ENCODE assay signal across 1 cellular context in the genomic region with DNA sequence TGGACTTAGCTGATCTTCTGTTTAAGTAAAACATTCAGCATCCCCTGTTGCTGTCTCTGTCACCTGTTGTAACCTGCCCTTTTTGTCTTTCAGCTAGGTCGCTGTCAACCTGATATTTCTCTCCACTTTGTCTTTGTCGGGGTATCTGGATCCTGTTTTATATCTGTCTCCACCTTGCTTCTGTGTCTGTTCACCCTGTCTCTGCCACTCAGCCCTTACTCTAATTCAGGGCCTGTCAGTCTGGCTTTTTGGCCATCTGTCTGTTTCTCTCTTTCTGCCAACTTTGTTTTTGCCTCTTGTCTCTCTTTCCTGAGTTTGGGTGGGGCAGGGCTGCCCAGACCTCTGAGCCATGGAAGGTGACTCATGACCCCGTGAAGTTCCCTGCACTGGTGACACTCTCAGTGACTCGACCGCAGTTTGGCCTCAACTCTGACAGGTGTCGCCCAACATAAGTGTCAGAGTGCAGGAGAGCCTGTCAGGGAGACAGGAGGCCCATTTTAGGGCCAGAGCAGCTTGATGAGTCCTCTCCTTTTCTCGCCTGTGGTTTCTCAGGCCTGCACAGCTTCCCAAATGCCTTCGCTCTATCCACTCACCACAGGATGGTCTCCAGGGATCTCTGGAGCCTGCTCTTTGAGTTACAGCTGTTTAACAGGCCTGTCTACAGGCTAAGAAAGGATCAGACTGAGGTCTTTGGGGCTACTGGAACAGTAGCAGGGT.
A peak's percentile ranks its signal among the peaks of the same experiment; 100 is the strongest.
TF ChIP-seq lines count a peak whose summit lies in the region.

No MANE protein-coding gene starts in this region.

TF ChIP-seq in K562, 482 proteins besides CTCF, POLR2A, EP300 and RAD21 (continued from another document and continues in another):
- TF ChIP-seq, protein P1, sequence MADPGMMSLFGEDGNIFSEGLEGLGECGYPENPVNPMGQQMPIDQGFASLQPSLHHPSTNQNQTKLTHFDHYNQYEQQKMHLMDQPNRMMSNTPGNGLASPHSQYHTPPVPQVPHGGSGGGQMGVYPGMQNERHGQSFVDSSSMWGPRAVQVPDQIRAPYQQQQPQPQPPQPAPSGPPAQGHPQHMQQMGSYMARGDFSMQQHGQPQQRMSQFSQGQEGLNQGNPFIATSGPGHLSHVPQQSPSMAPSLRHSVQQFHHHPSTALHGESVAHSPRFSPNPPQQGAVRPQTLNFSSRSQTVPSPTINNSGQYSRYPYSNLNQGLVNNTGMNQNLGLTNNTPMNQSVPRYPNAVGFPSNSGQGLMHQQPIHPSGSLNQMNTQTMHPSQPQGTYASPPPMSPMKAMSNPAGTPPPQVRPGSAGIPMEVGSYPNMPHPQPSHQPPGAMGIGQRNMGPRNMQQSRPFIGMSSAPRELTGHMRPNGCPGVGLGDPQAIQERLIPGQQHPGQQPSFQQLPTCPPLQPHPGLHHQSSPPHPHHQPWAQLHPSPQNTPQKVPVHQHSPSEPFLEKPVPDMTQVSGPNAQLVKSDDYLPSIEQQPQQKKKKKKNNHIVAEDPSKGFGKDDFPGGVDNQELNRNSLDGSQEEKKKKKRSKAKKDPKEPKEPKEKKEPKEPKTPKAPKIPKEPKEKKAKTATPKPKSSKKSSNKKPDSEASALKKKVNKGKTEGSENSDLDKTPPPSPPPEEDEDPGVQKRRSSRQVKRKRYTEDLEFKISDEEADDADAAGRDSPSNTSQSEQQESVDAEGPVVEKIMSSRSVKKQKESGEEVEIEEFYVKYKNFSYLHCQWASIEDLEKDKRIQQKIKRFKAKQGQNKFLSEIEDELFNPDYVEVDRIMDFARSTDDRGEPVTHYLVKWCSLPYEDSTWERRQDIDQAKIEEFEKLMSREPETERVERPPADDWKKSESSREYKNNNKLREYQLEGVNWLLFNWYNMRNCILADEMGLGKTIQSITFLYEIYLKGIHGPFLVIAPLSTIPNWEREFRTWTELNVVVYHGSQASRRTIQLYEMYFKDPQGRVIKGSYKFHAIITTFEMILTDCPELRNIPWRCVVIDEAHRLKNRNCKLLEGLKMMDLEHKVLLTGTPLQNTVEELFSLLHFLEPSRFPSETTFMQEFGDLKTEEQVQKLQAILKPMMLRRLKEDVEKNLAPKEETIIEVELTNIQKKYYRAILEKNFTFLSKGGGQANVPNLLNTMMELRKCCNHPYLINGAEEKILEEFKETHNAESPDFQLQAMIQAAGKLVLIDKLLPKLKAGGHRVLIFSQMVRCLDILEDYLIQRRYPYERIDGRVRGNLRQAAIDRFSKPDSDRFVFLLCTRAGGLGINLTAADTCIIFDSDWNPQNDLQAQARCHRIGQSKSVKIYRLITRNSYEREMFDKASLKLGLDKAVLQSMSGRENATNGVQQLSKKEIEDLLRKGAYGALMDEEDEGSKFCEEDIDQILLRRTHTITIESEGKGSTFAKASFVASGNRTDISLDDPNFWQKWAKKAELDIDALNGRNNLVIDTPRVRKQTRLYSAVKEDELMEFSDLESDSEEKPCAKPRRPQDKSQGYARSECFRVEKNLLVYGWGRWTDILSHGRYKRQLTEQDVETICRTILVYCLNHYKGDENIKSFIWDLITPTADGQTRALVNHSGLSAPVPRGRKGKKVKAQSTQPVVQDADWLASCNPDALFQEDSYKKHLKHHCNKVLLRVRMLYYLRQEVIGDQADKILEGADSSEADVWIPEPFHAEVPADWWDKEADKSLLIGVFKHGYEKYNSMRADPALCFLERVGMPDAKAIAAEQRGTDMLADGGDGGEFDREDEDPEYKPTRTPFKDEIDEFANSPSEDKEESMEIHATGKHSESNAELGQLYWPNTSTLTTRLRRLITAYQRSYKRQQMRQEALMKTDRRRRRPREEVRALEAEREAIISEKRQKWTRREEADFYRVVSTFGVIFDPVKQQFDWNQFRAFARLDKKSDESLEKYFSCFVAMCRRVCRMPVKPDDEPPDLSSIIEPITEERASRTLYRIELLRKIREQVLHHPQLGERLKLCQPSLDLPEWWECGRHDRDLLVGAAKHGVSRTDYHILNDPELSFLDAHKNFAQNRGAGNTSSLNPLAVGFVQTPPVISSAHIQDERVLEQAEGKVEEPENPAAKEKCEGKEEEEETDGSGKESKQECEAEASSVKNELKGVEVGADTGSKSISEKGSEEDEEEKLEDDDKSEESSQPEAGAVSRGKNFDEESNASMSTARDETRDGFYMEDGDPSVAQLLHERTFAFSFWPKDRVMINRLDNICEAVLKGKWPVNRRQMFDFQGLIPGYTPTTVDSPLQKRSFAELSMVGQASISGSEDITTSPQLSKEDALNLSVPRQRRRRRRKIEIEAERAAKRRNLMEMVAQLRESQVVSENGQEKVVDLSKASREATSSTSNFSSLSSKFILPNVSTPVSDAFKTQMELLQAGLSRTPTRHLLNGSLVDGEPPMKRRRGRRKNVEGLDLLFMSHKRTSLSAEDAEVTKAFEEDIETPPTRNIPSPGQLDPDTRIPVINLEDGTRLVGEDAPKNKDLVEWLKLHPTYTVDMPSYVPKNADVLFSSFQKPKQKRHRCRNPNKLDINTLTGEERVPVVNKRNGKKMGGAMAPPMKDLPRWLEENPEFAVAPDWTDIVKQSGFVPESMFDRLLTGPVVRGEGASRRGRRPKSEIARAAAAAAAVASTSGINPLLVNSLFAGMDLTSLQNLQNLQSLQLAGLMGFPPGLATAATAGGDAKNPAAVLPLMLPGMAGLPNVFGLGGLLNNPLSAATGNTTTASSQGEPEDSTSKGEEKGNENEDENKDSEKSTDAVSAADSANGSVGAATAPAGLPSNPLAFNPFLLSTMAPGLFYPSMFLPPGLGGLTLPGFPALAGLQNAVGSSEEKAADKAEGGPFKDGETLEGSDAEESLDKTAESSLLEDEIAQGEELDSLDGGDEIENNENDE (IDR thresholded peaks at IDR 0.05; ENCODE audit: low read depth, low read length): no peak
- TF ChIP-seq MCM2 (IDR thresholded peaks at IDR 0.05; ENCODE audit: low read depth): no peak
- TF ChIP-seq, protein P2, sequence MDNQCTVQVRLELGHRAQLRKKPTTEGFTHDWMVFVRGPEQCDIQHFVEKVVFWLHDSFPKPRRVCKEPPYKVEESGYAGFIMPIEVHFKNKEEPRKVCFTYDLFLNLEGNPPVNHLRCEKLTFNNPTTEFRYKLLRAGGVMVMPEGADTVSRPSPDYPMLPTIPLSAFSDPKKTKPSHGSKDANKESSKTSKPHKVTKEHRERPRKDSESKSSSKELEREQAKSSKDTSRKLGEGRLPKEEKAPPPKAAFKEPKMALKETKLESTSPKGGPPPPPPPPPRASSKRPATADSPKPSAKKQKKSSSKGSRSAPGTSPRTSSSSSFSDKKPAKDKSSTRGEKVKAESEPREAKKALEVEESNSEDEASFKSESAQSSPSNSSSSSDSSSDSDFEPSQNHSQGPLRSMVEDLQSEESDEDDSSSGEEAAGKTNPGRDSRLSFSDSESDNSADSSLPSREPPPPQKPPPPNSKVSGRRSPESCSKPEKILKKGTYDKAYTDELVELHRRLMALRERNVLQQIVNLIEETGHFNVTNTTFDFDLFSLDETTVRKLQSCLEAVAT (IDR thresholded peaks at IDR 0.05): peak; percentile 54 to 73; a peak in 2 of 4 replicates
- no peak for TF ChIP-seq SMAD2 (IDR thresholded peaks at IDR 0.05; ENCODE audit: low read depth, low read length)
- TF ChIP-seq ZNF263 (CRISPR knock-in tag; IDR thresholded peaks at IDR 0.05; ENCODE audit: borderline replicate concordance): no peak
- TF ChIP-seq ZNF3 (CRISPR knock-in tag; IDR thresholded peaks at IDR 0.05): no peak
- TF ChIP-seq, protein P3, sequence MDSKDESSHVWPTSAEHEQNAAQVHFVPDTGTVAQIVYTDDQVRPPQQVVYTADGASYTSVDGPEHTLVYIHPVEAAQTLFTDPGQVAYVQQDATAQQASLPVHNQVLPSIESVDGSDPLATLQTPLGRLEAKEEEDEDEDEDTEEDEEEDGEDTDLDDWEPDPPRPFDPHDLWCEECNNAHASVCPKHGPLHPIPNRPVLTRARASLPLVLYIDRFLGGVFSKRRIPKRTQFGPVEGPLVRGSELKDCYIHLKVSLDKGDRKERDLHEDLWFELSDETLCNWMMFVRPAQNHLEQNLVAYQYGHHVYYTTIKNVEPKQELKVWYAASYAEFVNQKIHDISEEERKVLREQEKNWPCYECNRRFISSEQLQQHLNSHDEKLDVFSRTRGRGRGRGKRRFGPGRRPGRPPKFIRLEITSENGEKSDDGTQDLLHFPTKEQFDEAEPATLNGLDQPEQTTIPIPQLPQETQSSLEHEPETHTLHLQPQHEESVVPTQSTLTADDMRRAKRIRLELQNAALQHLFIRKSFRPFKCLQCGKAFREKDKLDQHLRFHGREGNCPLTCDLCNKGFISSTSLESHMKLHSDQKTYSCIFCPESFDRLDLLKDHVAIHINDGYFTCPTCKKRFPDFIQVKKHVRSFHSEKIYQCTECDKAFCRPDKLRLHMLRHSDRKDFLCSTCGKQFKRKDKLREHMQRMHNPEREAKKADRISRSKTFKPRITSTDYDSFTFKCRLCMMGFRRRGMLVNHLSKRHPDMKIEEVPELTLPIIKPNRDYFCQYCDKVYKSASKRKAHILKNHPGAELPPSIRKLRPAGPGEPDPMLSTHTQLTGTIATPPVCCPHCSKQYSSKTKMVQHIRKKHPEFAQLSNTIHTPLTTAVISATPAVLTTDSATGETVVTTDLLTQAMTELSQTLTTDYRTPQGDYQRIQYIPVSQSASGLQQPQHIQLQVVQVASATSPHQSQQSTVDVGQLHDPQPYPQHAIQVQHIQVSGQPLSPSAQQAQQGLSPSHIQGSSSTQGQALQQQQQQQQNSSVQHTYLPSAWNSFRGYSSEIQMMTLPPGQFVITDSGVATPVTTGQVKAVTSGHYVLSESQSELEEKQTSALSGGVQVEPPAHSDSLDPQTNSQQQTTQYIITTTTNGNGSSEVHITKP (IDR thresholded peaks at IDR 0.05; ENCODE audit: partially characterized antibody): no peak
- no peak; the same call in 1 of the 2 replicates for TF ChIP-seq ZNF121 (CRISPR knock-in tag; conservative IDR thresholded peaks at IDR 0.05)
- TF ChIP-seq, protein P4, sequence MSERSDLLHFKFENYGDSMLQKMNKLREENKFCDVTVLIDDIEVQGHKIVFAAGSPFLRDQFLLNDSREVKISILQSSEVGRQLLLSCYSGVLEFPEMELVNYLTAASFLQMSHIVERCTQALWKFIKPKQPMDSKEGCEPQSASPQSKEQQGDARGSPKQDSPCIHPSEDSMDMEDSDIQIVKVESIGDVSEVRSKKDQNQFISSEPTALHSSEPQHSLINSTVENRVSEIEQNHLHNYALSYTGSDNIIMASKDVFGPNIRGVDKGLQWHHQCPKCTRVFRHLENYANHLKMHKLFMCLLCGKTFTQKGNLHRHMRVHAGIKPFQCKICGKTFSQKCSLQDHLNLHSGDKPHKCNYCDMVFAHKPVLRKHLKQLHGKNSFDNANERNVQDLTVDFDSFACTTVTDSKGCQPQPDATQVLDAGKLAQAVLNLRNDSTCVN (CRISPR knock-in tag; IDR thresholded peaks at IDR 0.05): no peak; the same call in 1 of the 2 replicates
- no peak; the same call in 1 of the 2 replicates for TF ChIP-seq SIN3B (IDR thresholded peaks at IDR 0.05; ENCODE audit: low read depth)
- TF ChIP-seq, protein P5, sequence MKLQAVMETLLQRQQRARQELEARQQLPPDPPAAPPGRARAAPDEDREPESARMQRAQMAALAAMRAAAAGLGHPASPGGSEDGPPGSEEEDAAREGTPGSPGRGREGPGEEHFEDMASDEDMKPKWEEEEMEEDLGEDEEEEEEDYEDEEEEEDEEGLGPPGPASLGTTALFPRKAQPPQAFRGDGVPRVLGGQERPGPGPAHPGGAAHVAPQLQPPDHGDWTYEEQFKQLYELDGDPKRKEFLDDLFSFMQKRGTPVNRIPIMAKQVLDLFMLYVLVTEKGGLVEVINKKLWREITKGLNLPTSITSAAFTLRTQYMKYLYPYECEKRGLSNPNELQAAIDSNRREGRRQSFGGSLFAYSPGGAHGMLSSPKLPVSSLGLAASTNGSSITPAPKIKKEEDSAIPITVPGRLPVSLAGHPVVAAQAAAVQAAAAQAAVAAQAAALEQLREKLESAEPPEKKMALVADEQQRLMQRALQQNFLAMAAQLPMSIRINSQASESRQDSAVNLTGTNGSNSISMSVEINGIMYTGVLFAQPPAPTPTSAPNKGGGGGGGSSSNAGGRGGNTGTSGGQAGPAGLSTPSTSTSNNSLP (IDR thresholded peaks at IDR 0.05; ENCODE audit: borderline replicate concordance, low read depth, low read length): no peak
- TF ChIP-seq, protein P6, sequence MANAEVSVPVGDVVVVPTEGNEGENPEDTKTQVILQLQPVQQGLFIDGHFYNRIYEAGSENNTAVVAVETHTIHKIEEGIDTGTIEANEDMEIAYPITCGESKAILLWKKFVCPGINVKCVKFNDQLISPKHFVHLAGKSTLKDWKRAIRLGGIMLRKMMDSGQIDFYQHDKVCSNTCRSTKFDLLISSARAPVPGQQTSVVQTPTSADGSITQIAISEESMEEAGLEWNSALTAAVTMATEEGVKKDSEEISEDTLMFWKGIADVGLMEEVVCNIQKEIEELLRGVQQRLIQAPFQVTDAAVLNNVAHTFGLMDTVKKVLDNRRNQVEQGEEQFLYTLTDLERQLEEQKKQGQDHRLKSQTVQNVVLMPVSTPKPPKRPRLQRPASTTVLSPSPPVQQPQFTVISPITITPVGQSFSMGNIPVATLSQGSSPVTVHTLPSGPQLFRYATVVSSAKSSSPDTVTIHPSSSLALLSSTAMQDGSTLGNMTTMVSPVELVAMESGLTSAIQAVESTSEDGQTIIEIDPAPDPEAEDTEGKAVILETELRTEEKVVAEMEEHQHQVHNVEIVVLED (CRISPR knock-in tag; IDR thresholded peaks at IDR 0.05): no peak
- TF ChIP-seq ZNF41 (CRISPR knock-in tag; conservative IDR thresholded peaks at IDR 0.05): no peak
- TF ChIP-seq DPF2 (IDR thresholded peaks at IDR 0.05): peak; percentile 89
- TF ChIP-seq RCOR1 (IDR thresholded peaks at IDR 0.05; ENCODE audit: borderline replicate concordance in 1 of 2, low read depth in 2 of 2, low read length in 2 of 2): 0 out of 4 replicates have a peak, but pooled peaks of 1 of the 2 experiments have one; percentile 26
- TF ChIP-seq MYC (IDR thresholded peaks at IDR 0.05; ENCODE audit: low read depth, low read length): 0 out of 2 replicates have a peak, but pooled peaks have one; percentile 9
- TF ChIP-seq MYC (CRISPR knock-in tag; IDR thresholded peaks at IDR 0.05; ENCODE audit: borderline replicate concordance, low read depth): no peak
- TF ChIP-seq NRF1 (conservative IDR thresholded peaks at IDR 0.05 in 1 of 2, IDR thresholded peaks at IDR 0.05 in 1 of 2): peak; percentile 30 to 33; a peak in 3 of 4 replicates
- 0 out of 2 replicates have a peak, but pooled peaks have one; percentile 45 for TF ChIP-seq ZEB2 (IDR thresholded peaks at IDR 0.05)
- TF ChIP-seq POLR2AphosphoS2 (IDR thresholded peaks at IDR 0.05; ENCODE audit: low read length): no peak
- TF ChIP-seq SP2 (IDR thresholded peaks at IDR 0.05; ENCODE audit: extremely low read depth, low read depth, low read length, poor library complexity, severe bottlenecking): no peak
- TF ChIP-seq, protein P7, sequence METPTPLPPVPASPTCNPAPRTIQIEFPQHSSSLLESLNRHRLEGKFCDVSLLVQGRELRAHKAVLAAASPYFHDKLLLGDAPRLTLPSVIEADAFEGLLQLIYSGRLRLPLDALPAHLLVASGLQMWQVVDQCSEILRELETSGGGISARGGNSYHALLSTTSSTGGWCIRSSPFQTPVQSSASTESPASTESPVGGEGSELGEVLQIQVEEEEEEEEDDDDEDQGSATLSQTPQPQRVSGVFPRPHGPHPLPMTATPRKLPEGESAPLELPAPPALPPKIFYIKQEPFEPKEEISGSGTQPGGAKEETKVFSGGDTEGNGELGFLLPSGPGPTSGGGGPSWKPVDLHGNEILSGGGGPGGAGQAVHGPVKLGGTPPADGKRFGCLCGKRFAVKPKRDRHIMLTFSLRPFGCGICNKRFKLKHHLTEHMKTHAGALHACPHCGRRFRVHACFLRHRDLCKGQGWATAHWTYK (CRISPR knock-in tag; IDR thresholded peaks at IDR 0.05): no peak
- peak in 1 of 2 experiments; percentile 72; a peak in 2 of 4 replicates for TF ChIP-seq HDAC1 (IDR thresholded peaks at IDR 0.05)
- TF ChIP-seq KLF10 (CRISPR knock-in tag; IDR thresholded peaks at IDR 0.05): no peak
- TF ChIP-seq RAD51 (IDR thresholded peaks at IDR 0.05; ENCODE audit: borderline replicate concordance, low read depth): no peak
- TF ChIP-seq NFRKB (IDR thresholded peaks at IDR 0.05; ENCODE audit: low read depth): peak; percentile 55; the same call in 1 of the 2 replicates
